1 cellular context compared by ENCODE assay signal in the genomic region with DNA sequence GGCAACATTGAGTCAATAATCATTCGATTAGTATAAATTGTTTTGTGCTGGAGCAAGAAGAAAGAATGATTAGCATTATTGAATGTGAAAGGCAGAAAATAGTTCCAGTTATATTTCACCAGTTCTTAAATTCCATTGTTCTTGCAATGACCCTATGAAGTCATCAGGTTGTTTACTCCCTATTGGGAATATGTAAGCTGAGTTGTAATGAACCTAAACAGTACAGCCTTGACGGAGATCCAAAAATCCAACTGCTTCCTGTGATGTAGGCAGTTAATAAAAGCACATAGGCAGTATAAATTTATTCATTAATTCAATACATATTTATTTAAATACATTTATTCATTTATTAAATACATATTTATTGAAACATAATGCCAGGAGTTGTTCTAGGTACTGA.
TF ChIP-seq lines count a peak whose summit lies in the region.

No MANE protein-coding gene starts in this region.

TF ChIP-seq in HepG2, 621 proteins besides CTCF, POLR2A, EP300 and RAD21 (continued from another document):
- no peak for TF ChIP-seq CEBPZ (IDR thresholded peaks at IDR 0.05; ENCODE audit: low read length)
- TF ChIP-seq NAIF1 (CRISPR knock-in tag; IDR thresholded peaks at IDR 0.05; ENCODE audit: borderline replicate concordance): no peak
- no peak for TF ChIP-seq TEF (CRISPR knock-in tag; IDR thresholded peaks at IDR 0.05)
- no peak for TF ChIP-seq ZNF550 (CRISPR knock-in tag; IDR thresholded peaks at IDR 0.05; ENCODE audit: borderline replicate concordance)
- TF ChIP-seq, protein P1, sequence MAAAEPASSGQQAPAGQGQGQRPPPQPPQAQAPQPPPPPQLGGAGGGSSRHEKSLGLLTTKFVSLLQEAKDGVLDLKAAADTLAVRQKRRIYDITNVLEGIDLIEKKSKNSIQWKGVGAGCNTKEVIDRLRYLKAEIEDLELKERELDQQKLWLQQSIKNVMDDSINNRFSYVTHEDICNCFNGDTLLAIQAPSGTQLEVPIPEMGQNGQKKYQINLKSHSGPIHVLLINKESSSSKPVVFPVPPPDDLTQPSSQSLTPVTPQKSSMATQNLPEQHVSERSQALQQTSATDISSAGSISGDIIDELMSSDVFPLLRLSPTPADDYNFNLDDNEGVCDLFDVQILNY (CRISPR knock-in tag; conservative IDR thresholded peaks at IDR 0.05): no peak
- TF ChIP-seq RFX3 (CRISPR knock-in tag; IDR thresholded peaks at IDR 0.05): no peak
- TF ChIP-seq TGIF2 (CRISPR knock-in tag; IDR thresholded peaks at IDR 0.05): no peak
- TF ChIP-seq ZSCAN25 (CRISPR knock-in tag; IDR thresholded peaks at IDR 0.05): no peak
- TF ChIP-seq ZNF850 (CRISPR knock-in tag; conservative IDR thresholded peaks at IDR 0.05): no peak
- TF ChIP-seq ZNF12 (CRISPR knock-in tag; IDR thresholded peaks at IDR 0.05): no peak
- TF ChIP-seq SRY (CRISPR knock-in tag; IDR thresholded peaks at IDR 0.05): no peak
- no peak for TF ChIP-seq RERE (CRISPR knock-in tag; IDR thresholded peaks at IDR 0.05; ENCODE audit: low read depth)
- no peak for TF ChIP-seq ZBTB44 (CRISPR knock-in tag; IDR thresholded peaks at IDR 0.05)
- TF ChIP-seq ZC3H13 (CRISPR knock-in tag; IDR thresholded peaks at IDR 0.05): no peak
- TF ChIP-seq PCBP2 (optimal IDR thresholded peaks at IDR 0.05; ENCODE audit: low read depth, low read length, poor library complexity, severe bottlenecking): no peak
